ENCODE assay signal across 1 cellular context in genomic region chr22:18085188-18085587, GRCh38.
TF ChIP-seq lines count a peak whose summit lies in the region.

No MANE protein-coding gene starts in this region.

TF ChIP-seq in GM12878, 131 proteins besides CTCF, POLR2A, EP300 and RAD21:
- no peak for TF ChIP-seq TCF12 (IDR thresholded peaks at IDR 0.05; ENCODE audit: low read depth, low read length)
- no peak for TF ChIP-seq PAX8 (IDR thresholded peaks at IDR 0.05)
- no peak for TF ChIP-seq CBX3 (IDR thresholded peaks at IDR 0.05; ENCODE audit: borderline replicate concordance, low read depth)
- TF ChIP-seq YBX1 (IDR thresholded peaks at IDR 0.05): no peak
- no peak for TF ChIP-seq ZNF592 (IDR thresholded peaks at IDR 0.05)
- TF ChIP-seq, protein P1, sequence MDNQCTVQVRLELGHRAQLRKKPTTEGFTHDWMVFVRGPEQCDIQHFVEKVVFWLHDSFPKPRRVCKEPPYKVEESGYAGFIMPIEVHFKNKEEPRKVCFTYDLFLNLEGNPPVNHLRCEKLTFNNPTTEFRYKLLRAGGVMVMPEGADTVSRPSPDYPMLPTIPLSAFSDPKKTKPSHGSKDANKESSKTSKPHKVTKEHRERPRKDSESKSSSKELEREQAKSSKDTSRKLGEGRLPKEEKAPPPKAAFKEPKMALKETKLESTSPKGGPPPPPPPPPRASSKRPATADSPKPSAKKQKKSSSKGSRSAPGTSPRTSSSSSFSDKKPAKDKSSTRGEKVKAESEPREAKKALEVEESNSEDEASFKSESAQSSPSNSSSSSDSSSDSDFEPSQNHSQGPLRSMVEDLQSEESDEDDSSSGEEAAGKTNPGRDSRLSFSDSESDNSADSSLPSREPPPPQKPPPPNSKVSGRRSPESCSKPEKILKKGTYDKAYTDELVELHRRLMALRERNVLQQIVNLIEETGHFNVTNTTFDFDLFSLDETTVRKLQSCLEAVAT (IDR thresholded peaks at IDR 0.05): no peak
- no peak for TF ChIP-seq NFYA (IDR thresholded peaks at IDR 0.05; ENCODE audit: borderline replicate concordance, low read depth, low read length)
- TF ChIP-seq RBBP5 (conservative IDR thresholded peaks at IDR 0.05): no peak
- TF ChIP-seq MXI1 (IDR thresholded peaks at IDR 0.05; ENCODE audit: low read depth, low read length): no peak
